1 cellular context compared by ENCODE assay signal in genomic region chr21:37414292-37415253, GRCh38.
A peak's percentile ranks its signal among the peaks of the same experiment; 100 is the strongest.
TF ChIP-seq lines count a peak whose summit lies in the region.

No MANE protein-coding gene starts in this region.

TF ChIP-seq in HepG2, 621 proteins besides CTCF, POLR2A, EP300 and RAD21:
- TF ChIP-seq AFF4 (CRISPR knock-in tag; IDR thresholded peaks at IDR 0.05) (no peak), ZNF629 (CRISPR knock-in tag; conservative IDR thresholded peaks at IDR 0.05) (peak; percentile 68)
